Comparison of ENCODE assay signal across 10 cellular contexts in the genomic region with DNA sequence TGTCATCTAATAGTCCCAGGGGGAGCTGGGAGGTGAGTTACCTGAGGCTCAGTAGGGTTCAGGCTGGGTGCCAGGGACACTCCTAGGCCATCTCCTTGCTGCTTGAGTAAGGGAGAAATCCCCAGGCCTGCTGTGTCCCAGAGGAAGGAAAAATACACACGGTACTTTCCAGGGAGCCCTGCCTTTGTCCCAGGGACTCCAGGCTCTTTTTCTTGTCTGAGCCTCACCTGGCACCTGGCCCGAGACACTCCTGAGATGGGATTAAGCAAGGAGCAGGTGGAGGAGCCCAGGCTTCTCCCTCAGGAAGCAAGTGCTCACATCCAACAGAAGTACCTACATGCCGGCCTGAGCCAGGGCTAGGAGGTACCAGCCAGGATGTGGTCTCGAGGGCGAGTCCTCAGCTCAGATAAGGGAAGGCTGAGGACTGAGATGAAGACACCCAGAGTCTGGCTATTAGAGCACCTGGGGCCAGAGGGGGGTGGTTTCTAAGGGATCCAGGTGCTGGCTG. TPM values are rescaled to one million over a fixed set of nuclear protein-coding genes. Genes with fewer than 3 reads are reported as not detected.
A peak's percentile ranks its signal among the peaks of the same experiment; 100 is the strongest.
DNase-seq lines count a peak whose midpoint lies in the region; ATAC-seq and TF ChIP-seq lines count a peak whose summit lies in the region.
"Had no signal": no experiment of that assay in that cellular context is flagged by ENCODE, and none has a peak within 500 bp of the region (broad histone marks: within the 10 kb centered on the region; RNA-seq: fewer than 3 reads in every experiment).

No MANE protein-coding gene starts in this region.

- no peaks in the 10 kb centered on the region for H3K27me3 ChIP-seq in CD4-positive, alpha-beta T cell (ENCODE audit: control insufficient read depth, insufficient read depth, low read length)
- no peaks in the 10 kb centered on the region for H3K27me3 ChIP-seq in HCT116 (ENCODE audit: insufficient read depth, low read length)

- peak overlapping the region; percentile 94 for H2AFZ ChIP-seq in HCT116 (ENCODE audit: low read depth, low read length, poor library complexity, severe bottlenecking)

- peaks cover 40% of the 10 kb centered on the region for H3K4me1 Mint-ChIP-seq in CD4-positive, alpha-beta T cell (ENCODE audit: low read depth)
- peaks cover 30% of the 10 kb centered on the region for H3K4me1 Mint-ChIP-seq in activated T-helper 17 cell treated with anti-CD3 and anti-CD28 coated beads, Interleukin-2, amount 50 U/mL, for 72 hours
- H3K4me1 Mint-ChIP-seq in memory B cell = peaks cover 17% of the 10 kb centered on the region

- peak overlapping the region; percentile 27 for H3K27ac ChIP-seq in CD4-positive, alpha-beta T cell (ENCODE audit: low read depth, low read length)
- H3K27ac ChIP-seq in HCT116 (ENCODE audit: low read depth, low read length) = peak overlapping the region; percentile 27; the same call in 1 of the 2 replicates

- H3K79me2 ChIP-seq in HCT116 (ENCODE audit: insufficient read depth, low read length) = no peaks in the 10 kb centered on the region

- H3K36me3 ChIP-seq in HCT116 (ENCODE audit: control insufficient read depth in 1 of 2, insufficient read depth in 2 of 2, low read length in 2 of 2) = no peaks in the 10 kb centered on the region

- no peaks in the 10 kb centered on the region for H4K20me1 ChIP-seq in HCT116 (ENCODE audit: insufficient read depth)

- H3K9me3 Mint-ChIP-seq in CD4-positive, alpha-beta T cell = no peaks in the 10 kb centered on the region
- H3K9me3 Mint-ChIP-seq in activated T-helper 17 cell treated with anti-CD3 and anti-CD28 coated beads, Interleukin-2, amount 50 U/mL, for 72 hours = no peaks in the 10 kb centered on the region
- H3K9me3 Mint-ChIP-seq in memory B cell = no peaks in the 10 kb centered on the region

- RAD21 ChIA-PET in HCT116 (lab: Charles Lee; ENCODE audit: low non-redundant PET in 1 of 2, low total read pairs in 2 of 2, uncharacterized antibody in 2 of 2, unreplicated experiment in 2 of 2) = no interaction called here

- intact Hi-C loops in CD4-positive, alpha-beta T cell (cut with DNase I, micrococcal nuclease) = loop anchor here (2.0 to 5.0 kb wide), 4 partner anchors 14 to 76 kb away; partner anchors contain the start of genes CHKB (in 1 of the 2), SYCE3 (in 1 of the 2) and TYMP (in 1 of the 2)
- intact Hi-C loops in HCT116 (cut with micrococcal nuclease) = no loop called here

- peak overlapping the region; percentile 53 for H3K9ac ChIP-seq in HCT116 (ENCODE audit: low read length)

- TF ChIP-seq RAD21 in HCT116 (IDR thresholded peaks at IDR 0.05; ENCODE audit: low read depth) = no peak

- peak overlapping the region; percentile 83 for H3K27ac Mint-ChIP-seq in CD4-positive, alpha-beta T cell
- peak overlapping the region; percentile 74 for H3K27ac Mint-ChIP-seq in activated T-helper 17 cell treated with anti-CD3 and anti-CD28 coated beads, Interleukin-2, amount 50 U/mL, for 72 hours
- H3K27ac Mint-ChIP-seq in memory B cell = peak overlapping the region; percentile 91

- TF ChIP-seq POLR2A in HCT116 (IDR thresholded peaks at IDR 0.05; ENCODE audit: borderline replicate concordance, extremely low read depth, insufficient read depth, insufficient read length) = no peak

- H3K4me3 Mint-ChIP-seq in CD4-positive, alpha-beta T cell = peak overlapping the region; percentile 74
- H3K4me3 Mint-ChIP-seq in activated T-helper 17 cell treated with anti-CD3 and anti-CD28 coated beads, Interleukin-2, amount 50 U/mL, for 72 hours = peak overlapping the region; percentile 68
- peak overlapping the region; percentile 75 for H3K4me3 Mint-ChIP-seq in memory B cell

- H3K4me3 ChIP-seq in HCT116 (replicated peaks in 1 of 2; ENCODE audit: low read depth in 1 of 2, low read length in 2 of 2) = no peak overlapping the region; a peak in 1 of 4 replicates

- H3K27me3 Mint-ChIP-seq in CD4-positive, alpha-beta T cell = no peaks in the 10 kb centered on the region
- H3K27me3 Mint-ChIP-seq in activated T-helper 17 cell treated with anti-CD3 and anti-CD28 coated beads, Interleukin-2, amount 50 U/mL, for 72 hours = no peaks in the 10 kb centered on the region
- no peaks in the 10 kb centered on the region for H3K27me3 Mint-ChIP-seq in memory B cell

- H3K9me2 ChIP-seq in HCT116 (ENCODE audit: insufficient read depth) = no peaks in the 10 kb centered on the region

- peak overlapping the region; percentile 77 for H3K4me2 ChIP-seq in HCT116 (ENCODE audit: low read length)

- POLR2A ChIA-PET in CD4-positive, alpha-beta T cell (lab: Charles Lee) = interaction anchor here (0.7 to 3.0 kb wide), 9 partner anchors 10 to 609 kb away, joined by 3 to 37 read pairs (median 7); partner anchors contain the start of genes CHKB, LMF2, NCAPH2 and SCO2
- POLR2A ChIA-PET in HCT116 (lab: Charles Lee) = interaction anchor here (1.6 to 1.9 kb wide), 3 partner anchors 10 to 15 kb away, joined by 5 to 7 read pairs (median 7); partner anchors contain the start of gene TYMP

- H3K36me3 Mint-ChIP-seq in CD4-positive, alpha-beta T cell (ENCODE audit: low read depth) = no peaks in the 10 kb centered on the region
- peaks cover 10% of the 10 kb centered on the region for H3K36me3 Mint-ChIP-seq in activated T-helper 17 cell treated with anti-CD3 and anti-CD28 coated beads, Interleukin-2, amount 50 U/mL, for 72 hours (ENCODE audit: low read depth)
- H3K36me3 Mint-ChIP-seq in memory B cell = no peaks in the 10 kb centered on the region

- ATAC-seq in CD4-positive, alpha-beta T cell (ENCODE audit: poor library complexity) = no peak
- ATAC-seq in HCT116 (peak; percentile 33), memory B cell (ENCODE audit: low read depth) (no peak)
- no peak for ATAC-seq in activated T-helper 17 cell treated with anti-CD3 and anti-CD28 coated beads, Interleukin-2, amount 50 U/mL, for 72 hours (replicated peaks)

- TF ChIP-seq CTCF in CD4-positive, alpha-beta T cell (IDR thresholded peaks at IDR 0.05) = no peak
- no peak for TF ChIP-seq CTCF in HCT116 (IDR thresholded peaks at IDR 0.05 in 2 of 3, conservative IDR thresholded peaks at IDR 0.05 in 1 of 3; ENCODE audit: borderline replicate concordance in 1 of 3, insufficient read depth in 1 of 3, low read depth in 2 of 3, low read length in 2 of 3)

- no peak for DNase-seq in CD4-positive, alpha-beta T cell
- DNase-seq in HCT116 (ENCODE audit: low read depth, low spot score) (no peak), memory B cell (ENCODE audit: low spot score in 2 of 2) (no peak), cortex of kidney (lab: John Stamatoyannopoulos, UW) (no peak), HuH-7.5 (ENCODE audit: low spot score) (no peak), NCI-H2196 (lab: John Stamatoyannopoulos, UW; ENCODE audit: unreplicated experiment) (no peak)
- no peak for DNase-seq in stimulated activated naive CD4-positive, alpha-beta T cell treated with Interleukin-2 at 50 U/mL for 16 hours (lab: John Stamatoyannopoulos, UW)
- DNase-seq: cerebellar nuclear complex had no signal

- H3K4me1 ChIP-seq in HCT116 (ENCODE audit: control insufficient read depth in 1 of 2, insufficient read depth in 2 of 2, low read length in 2 of 2) = peaks cover 13 to 39% of the 10 kb centered on the region in 2 experiments; a peak in 3 of 4 replicates

- CTCF ChIA-PET in CD4-positive, alpha-beta T cell (lab: Charles Lee) = interaction anchor here (0.5 to 3.0 kb wide), 4 partner anchors 12 to 71 kb away, joined by 3 to 22 read pairs (median 10); partner anchors contain the start of genes SCO2 and SYCE3
- CTCF ChIA-PET in HCT116 (lab: Charles Lee) = interaction anchor here (1.0 to 1.8 kb wide), 2 partner anchors 9 to 19 kb away, joined by 3 to 6 read pairs; partner anchors contain the start of gene SCO2

- BruUV-seq in HCT116 (replicated peaks; lab: Mats Ljungman, UMichigan) = TSS peak; percentile 81

- H3K9me3 ChIP-seq in CD4-positive, alpha-beta T cell (ENCODE audit: control insufficient read depth, low read length) = no peaks in the 10 kb centered on the region
- no peaks in the 10 kb centered on the region for H3K9me3 ChIP-seq in HCT116 (ENCODE audit: control insufficient read depth in 1 of 2, insufficient read depth in 1 of 2, low read depth in 1 of 2, low read length in 2 of 2)

TF ChIP-seq in HCT116, 20 proteins besides CTCF, POLR2A, EP300 and RAD21 (continues in another document):
- no peak for TF ChIP-seq EZH2 (IDR thresholded peaks at IDR 0.05)
- no peak for TF ChIP-seq MAX (IDR thresholded peaks at IDR 0.05)
- TF ChIP-seq POLR2AphosphoS5 (IDR thresholded peaks at IDR 0.05; ENCODE audit: low read depth, low read length) = no peak

RNA-seq across cellular contexts. Expression of gene KLHDC7B, which starts 0.9 kb away (rescaled TPM):
- total RNA-seq in CD4-positive, alpha-beta T cell = 1 to 10 TPM; 2.3 TPM
- 0.69 TPM for total RNA-seq in HCT116 (2021; ENCODE audit: unreplicated experiment)
- 3.3 and 4.7 TPM in 2 replicates for polyA plus RNA-seq in HCT116 (2012)
- 1 to 10 TPM; 4.2 to 4.4 TPM for total RNA-seq in activated T-helper 17 cell treated with anti-CD3 and anti-CD28 coated beads, Interleukin-2, amount 50 U/mL, for 72 hours

RNA-seq across cellular contexts. Expression of gene TYMP, which starts 15.0 kb away (rescaled TPM):
- 10 to 100 TPM in 1 of 2 experiments, 1 to 10 TPM in 1; 9.9 to 10.0 TPM for total RNA-seq in CD4-positive, alpha-beta T cell
- 43.2 TPM for total RNA-seq in HCT116 (2021; ENCODE audit: unreplicated experiment)
- 34.8 and 47.0 TPM in 2 replicates for polyA plus RNA-seq in HCT116 (2012)
- total RNA-seq in activated T-helper 17 cell treated with anti-CD3 and anti-CD28 coated beads, Interleukin-2, amount 50 U/mL, for 72 hours = 10 to 100 TPM; 73.0 to 74.0 TPM

RNA-seq across cellular contexts. Expression of gene SYCE3, which starts 17.9 kb away (rescaled TPM):
- not detected for total RNA-seq in CD4-positive, alpha-beta T cell
- total RNA-seq in HCT116 (2021; ENCODE audit: unreplicated experiment) = not detected
- 3.2 and 3.9 TPM in 2 replicates for polyA plus RNA-seq in HCT116 (2012)
- total RNA-seq in activated T-helper 17 cell treated with anti-CD3 and anti-CD28 coated beads, Interleukin-2, amount 50 U/mL, for 72 hours = 1 to 10 TPM in 1 of 2 donors, under 1 TPM in 1; 0.65 to 2.3 TPM
- total RNA-seq: M059J had no signal

RNA-seq across cellular contexts. Expression of gene SCO2, which starts 19.4 kb away (rescaled TPM):
- 1 to 10 TPM in 1 of 2 experiments, under 1 TPM in 1; 0.61 to 5.6 TPM for total RNA-seq in CD4-positive, alpha-beta T cell
- 7.0 TPM for total RNA-seq in HCT116 (2021; ENCODE audit: unreplicated experiment)
- polyA plus RNA-seq in HCT116 (2012) = 4.1 and 4.4 TPM in 2 replicates
- 1 to 10 TPM; 2.8 to 9.9 TPM for total RNA-seq in activated T-helper 17 cell treated with anti-CD3 and anti-CD28 coated beads, Interleukin-2, amount 50 U/mL, for 72 hours

RNA-seq across cellular contexts. Expression of gene CPT1B, which starts 33.4 kb away (rescaled TPM):
- total RNA-seq in CD4-positive, alpha-beta T cell = 10 to 100 TPM; 59.1 to 68.3 TPM
- total RNA-seq in HCT116 (2021; ENCODE audit: unreplicated experiment) = 35.1 TPM
- polyA plus RNA-seq in HCT116 (2012) = 23.4 and 28.1 TPM in 2 replicates
- 10 to 100 TPM; 57.3 to 62.8 TPM for total RNA-seq in activated T-helper 17 cell treated with anti-CD3 and anti-CD28 coated beads, Interleukin-2, amount 50 U/mL, for 72 hours
